In the genomic region with DNA sequence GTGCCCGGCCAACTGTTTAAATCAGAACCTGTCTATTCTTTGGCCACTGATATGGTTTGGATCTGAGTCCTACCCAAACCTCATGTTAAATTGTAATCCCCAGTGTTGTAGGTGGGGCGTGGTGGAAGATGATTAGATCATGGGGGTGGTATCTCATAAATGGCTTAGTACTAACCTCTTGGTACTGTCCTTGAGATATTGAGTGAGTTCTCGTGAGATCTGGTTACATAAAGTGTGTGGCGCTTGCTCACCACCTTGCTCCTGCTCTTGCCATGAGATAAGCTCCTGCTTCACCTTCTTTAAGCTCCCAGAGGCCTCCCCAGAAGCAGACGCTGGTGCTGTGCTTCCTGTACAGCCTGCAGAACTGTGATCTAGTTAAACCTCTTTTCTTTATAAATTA, we compare ENCODE assay signal across 1 cellular context.
TF ChIP-seq lines count a peak whose summit lies in the region.

No MANE protein-coding gene starts in this region.

TF ChIP-seq in HEK293, 187 proteins besides CTCF, POLR2A, EP300 and RAD21 (continued from another document):
- TF ChIP-seq KLF1 (tag by site-specific recombination; IDR thresholded peaks at IDR 0.05) = peak; percentile 42; the same call in 1 of the 2 replicates
